Comparison of ENCODE assay signal across 8 cellular contexts in the genomic region with DNA sequence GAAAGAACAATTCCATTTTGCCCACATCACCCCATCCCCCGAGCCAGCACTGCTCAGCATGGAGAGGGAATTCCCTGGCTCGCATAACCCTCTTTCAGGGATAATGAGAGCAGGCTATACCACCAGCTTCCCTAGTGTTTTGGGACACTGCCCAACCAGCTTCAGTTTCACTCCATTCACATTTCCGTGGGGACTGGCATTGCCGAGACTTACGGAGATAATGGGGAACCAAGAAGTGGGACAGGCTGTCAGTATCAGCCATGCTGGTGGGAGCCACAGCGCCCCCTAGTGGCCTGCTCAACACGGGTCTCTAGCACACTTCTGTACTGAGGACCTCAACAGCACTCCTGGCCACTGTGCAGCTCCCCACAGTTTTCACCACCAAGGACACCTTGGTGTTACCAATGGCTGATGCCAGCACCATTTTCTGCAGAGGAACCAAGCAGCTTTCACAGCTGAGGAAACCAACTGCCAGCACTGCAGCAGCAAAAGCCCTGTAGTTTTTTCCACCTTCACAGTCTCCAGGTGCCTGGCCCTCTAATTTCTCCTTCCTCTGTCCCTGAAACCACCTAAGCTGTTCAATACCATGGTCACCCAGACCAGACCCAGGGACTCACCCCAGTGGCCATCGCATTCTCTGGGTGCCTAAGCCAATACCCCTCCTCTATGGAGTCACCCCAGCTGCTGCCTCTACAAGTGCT. TPM values are rescaled to one million over a fixed set of nuclear protein-coding genes. Genes with fewer than 3 reads are reported as not detected.
DNase-seq lines count a peak whose midpoint lies in the region; ATAC-seq lines count a peak whose summit lies in the region.

No MANE protein-coding gene starts in this region.

- H3K27ac ChIP-seq in epithelial cell of prostate, result no peak overlapping the region

- DNase-seq in DMS 273 (lab: John Stamatoyannopoulos, UW; ENCODE audit: unreplicated experiment) (peak; percentile 92), NOMO-1 treated with dmso at 0.1 percent for 144 hours (lab: John Stamatoyannopoulos, UW; ENCODE audit: unreplicated experiment) (peak; percentile 71), epithelial cell of prostate (ENCODE audit: low read depth, low spot score) (peak; percentile 6), myocyte (ENCODE audit: low read depth) (peak; percentile 43)
- DNase-seq in activated CD8-positive, alpha-beta memory T cell treated with anti-CD3 and anti-CD28 coated beads, Interleukin-2, amount 50 U/mL, for 24 hours (ENCODE audit: extremely low read depth), result peak; percentile 55
- DNase-seq in stimulated activated CD8-positive, alpha-beta memory T cell treated with anti-CD3 and anti-CD28 coated beads, Interleukin-4, amount 100 ng/mL, for 24 hours (ENCODE audit: low read depth), result peak; percentile 73

- ATAC-seq in HG03097 (IDR thresholded peaks at IDR 0.05; ENCODE audit: low FRiP score, unreplicated experiment), result peak; percentile 56
- no peak for ATAC-seq in HG02763 (IDR thresholded peaks at IDR 0.05; ENCODE audit: unreplicated experiment)

RNA-seq across cellular contexts. Expression of gene SLC6A16, which starts 23.7 kb away (rescaled TPM):
- total RNA-seq in myocyte, result 0.51 and 2.0 TPM in 2 replicates
- polyA plus RNA-seq in myocyte (2012), result 2.3 TPM

RNA-seq across cellular contexts. Expression of gene CD37, which starts 33.9 kb away (rescaled TPM):
- total RNA-seq in myocyte, result not detected in 2 replicates
- 3.3 TPM for polyA plus RNA-seq in myocyte (2012)

Comparison
In these comparisons a context has a peak if more than half of its experiments do, and no peak if none do; other contexts are left out.
1. DNase-seq: peak in every context shown above with its lines; median percentile 92 in DMS 273; 73 in stimulated activated CD8-positive, alpha-beta memory T cell treated with anti-CD3 and anti-CD28 coated beads, Interleukin-4, amount 100 ng/mL, for 24 hours; 71 in NOMO-1 treated with dmso at 0.1 percent for 144 hours; 55 in activated CD8-positive, alpha-beta memory T cell treated with anti-CD3 and anti-CD28 coated beads, Interleukin-2, amount 50 U/mL, for 24 hours; 43 in myocyte; 6 in epithelial cell of prostate.